ENCODE assay signal across 18 cellular contexts in the genomic region with DNA sequence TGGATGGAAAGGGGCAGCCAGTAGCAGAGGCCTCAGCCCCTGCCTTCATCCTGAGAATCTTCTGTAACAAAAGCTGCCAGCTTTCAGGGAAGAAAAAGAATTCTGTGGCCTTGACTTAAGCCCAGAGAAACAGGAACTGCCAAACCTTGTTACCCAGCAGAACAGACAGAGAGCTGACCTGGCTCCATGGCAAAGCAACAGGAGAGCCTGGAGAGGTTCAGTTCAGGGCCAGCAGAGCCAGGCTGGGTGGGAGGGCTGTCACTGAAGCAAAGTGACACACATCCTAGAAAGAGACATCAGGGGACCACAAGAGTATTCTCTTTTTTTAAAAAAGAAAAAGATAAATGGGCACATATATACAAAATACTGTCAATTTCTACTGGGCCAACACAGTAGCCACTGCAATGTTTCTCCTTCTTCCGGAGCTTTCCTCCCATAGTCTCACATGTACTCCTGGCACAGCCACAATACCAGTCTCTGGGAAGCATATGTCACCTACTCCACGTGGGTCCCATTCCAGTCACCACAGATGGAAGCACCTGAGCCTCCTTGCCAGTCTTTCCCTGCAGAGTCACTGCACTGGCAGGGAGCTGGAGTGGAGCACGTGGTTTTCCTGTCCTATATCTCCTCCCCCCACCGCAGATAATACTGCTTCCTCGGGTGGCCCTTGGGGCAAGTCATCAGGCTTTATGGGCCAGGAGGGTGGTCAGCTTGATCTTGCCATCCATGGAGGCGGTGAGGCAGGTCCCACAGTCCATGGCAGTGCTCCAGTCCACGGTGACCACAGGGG. TPM values are rescaled to one million over a fixed set of nuclear protein-coding genes. Genes with fewer than 3 reads are reported as not detected.
"Had no signal": no experiment of that assay in that cellular context is flagged by ENCODE, and none has a peak within 500 bp of the region (broad histone marks: within the 10 kb centered on the region; RNA-seq: fewer than 3 reads in every experiment).

No MANE protein-coding gene starts in this region.

- H3K4me3 Mint-ChIP-seq: activated CD4-positive, alpha-beta T cell treated with anti-CD3 and anti-CD28 coated beads for 36 hours; activated T-cell treated with anti-CD3 and anti-CD28 coated beads, Interleukin-2, amount 50 U/mL, for 24 hours; memory B cell; nephron progenitor cell had no signal

- H3K27ac Mint-ChIP-seq: activated CD4-positive, alpha-beta T cell treated with anti-CD3 and anti-CD28 coated beads for 36 hours; nephron progenitor cell had no signal

- H3K4me1 ChIP-seq: ascending aorta, thyroid gland had no signal

- H3K9me3 ChIP-seq: thyroid gland had no signal

- DNase-seq: activated CD4-positive, alpha-beta T cell treated with anti-CD3 and anti-CD28 coated beads for 36 hours; activated gamma-delta T cell treated with Interleukin-2 at 50 U/mL for 16 hours; activated T-cell treated with anti-CD3 and anti-CD28 coated beads, Interleukin-2, amount 50 U/mL, for 24 hours; effector CD4-positive, alpha-beta T cell; heart left ventricle; nephron progenitor cell; stimulated activated CD4-positive, alpha-beta T cell treated with anti-CD3 and anti-CD28 coated beads, Interleukin-4, amount 100 ng/mL, for 4 hours; SW 1271; thyroid gland had no signal

- H3K27me3 ChIP-seq: ascending aorta, cardiac muscle cell, heart left ventricle, thyroid gland had no signal

- H3K4me1 Mint-ChIP-seq: activated CD4-positive, alpha-beta T cell treated with anti-CD3 and anti-CD28 coated beads for 36 hours; nephron progenitor cell had no signal

- H3K4me3 ChIP-seq: ascending aorta, cardiac muscle cell, coronary artery, heart left ventricle, thyroid gland had no signal

- ATAC-seq: activated CD4-positive, alpha-beta T cell treated with anti-CD3 and anti-CD28 coated beads for 36 hours; heart left ventricle; left lobe of liver had no signal

- H3K27me3 Mint-ChIP-seq: activated CD4-positive, alpha-beta T cell treated with anti-CD3 and anti-CD28 coated beads for 36 hours; activated T-cell treated with anti-CD3 and anti-CD28 coated beads, Interleukin-2, amount 50 U/mL, for 24 hours; memory B cell had no signal

- H3K27ac ChIP-seq: ascending aorta, cardiac muscle cell, coronary artery, heart left ventricle, thyroid gland had no signal

RNA-seq across cellular contexts. Expression of gene TMEM140, which starts 37.8 kb away (rescaled TPM):
- total RNA-seq: cardiac muscle cell had no signal

RNA-seq across cellular contexts. Expression of gene STRA8, which starts 48.0 kb away (rescaled TPM):
- total RNA-seq: activated CD4-positive, alpha-beta T cell treated with anti-CD3 and anti-CD28 coated beads for 36 hours; ascending aorta; cardiac muscle cell; fibroblast of lung; frontal cortex; heart left ventricle; left lobe of liver; osteoblast; pulmonary artery endothelial cell; thyroid gland had no signal
- polyA plus RNA-seq: cardiac muscle cell, fibroblast of lung, heart left ventricle had no signal
